8 cellular contexts compared by ENCODE assay signal in the genomic region with DNA sequence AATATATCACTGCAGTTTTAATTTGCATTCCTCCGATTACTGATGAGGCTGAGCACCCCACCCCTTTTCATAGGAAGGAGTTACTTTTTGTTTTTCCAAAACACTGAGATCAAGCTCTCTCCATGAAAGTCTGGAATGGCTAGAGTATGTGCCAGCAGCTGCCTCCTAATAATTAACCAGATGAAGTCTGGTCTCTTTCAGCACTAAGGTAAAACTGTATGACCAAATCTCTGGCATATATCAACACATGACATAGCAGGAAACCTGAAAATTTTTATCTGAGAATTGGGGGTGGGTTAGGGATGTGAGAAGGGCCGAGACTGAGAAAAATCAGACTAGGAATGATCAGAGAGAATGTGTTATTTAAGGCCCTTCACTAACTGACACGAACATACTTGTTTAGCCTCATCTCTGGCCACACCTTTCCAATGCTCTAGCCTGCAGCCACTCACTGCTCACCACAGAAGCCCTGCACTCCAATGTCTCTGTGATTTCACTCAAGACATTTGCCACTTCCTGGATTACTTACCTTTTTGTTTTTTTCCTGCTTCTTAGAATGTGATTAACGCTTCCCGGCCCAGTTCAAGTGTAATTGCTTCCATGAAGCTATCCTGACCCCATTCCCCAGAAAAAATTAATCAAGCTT. TPM values are rescaled to one million over a fixed set of nuclear protein-coding genes. Genes with fewer than 3 reads are reported as not detected.
A peak's percentile ranks its signal among the peaks of the same experiment; 100 is the strongest.
DNase-seq lines count a peak whose midpoint lies in the region; ATAC-seq and TF ChIP-seq lines count a peak whose summit lies in the region.

No MANE protein-coding gene starts in this region.

- no peak for TF ChIP-seq POLR2A in tibial nerve (IDR thresholded peaks at IDR 0.05)

- no peak overlapping the region for H3K9ac ChIP-seq in PC-3 (ENCODE audit: low read length)

- H3K4me1 ChIP-seq in tibial nerve (peaks cover 0 to 57% (median 11%) of the 10 kb centered on the region in 4 donors), PC-3 (ENCODE audit: insufficient read depth, low read length) (no peaks in the 10 kb centered on the region)

- BruUV-seq in PC-3 (replicated peaks; lab: Mats Ljungman, UMichigan): no TSS peak

- H2AFZ ChIP-seq in PC-3 (ENCODE audit: low read length): no peak overlapping the region

- no peaks in the 10 kb centered on the region for H3K27me3 ChIP-seq in tibial nerve
- no peaks in the 10 kb centered on the region for H3K27me3 ChIP-seq in PC-3 (ENCODE audit: low read length)

- POLR2A ChIA-PET in activated naive CD8-positive, alpha-beta T cell treated with anti-CD3 and anti-CD28 coated beads, Interleukin-2, amount 10 ng/mL, durations not matched to agents 7 days and 5 days (lab: Charles Lee): interaction anchor here (0.7 to 1.7 kb wide), 2 partner anchors 35 to 70 kb away, joined by 4 to 10 read pairs; partner anchors contain the start of gene WASF2
- POLR2A ChIA-PET in PC-3 (lab: Charles Lee; ENCODE audit: unreplicated experiment): no interaction called here

- TF ChIP-seq CTCF in tibial nerve (IDR thresholded peaks at IDR 0.05) (no peak), PC-3 (conservative IDR thresholded peaks at IDR 0.05; ENCODE audit: low read depth, low read length) (no peak)

- H3K4me2 ChIP-seq in PC-3 (ENCODE audit: low read length): no peak overlapping the region

- no peaks in the 10 kb centered on the region for H3K9me2 ChIP-seq in PC-3 (replicated peaks; ENCODE audit: low read length)

- peaks cover 73% of the 10 kb centered on the region for H3K79me2 ChIP-seq in PC-3 (ENCODE audit: low read length)

- no peaks in the 10 kb centered on the region for H3F3A ChIP-seq in PC-3 (ENCODE audit: low read length, unreplicated experiment)

- no peaks in the 10 kb centered on the region for H3K9me3 Mint-ChIP-seq in activated CD8-positive, alpha-beta memory T cell treated with anti-CD3 and anti-CD28 coated beads, Interleukin-2, amount 10 ng/mL, durations not matched to agents 7 days and 5 days (ENCODE audit: low read depth)
- H3K9me3 Mint-ChIP-seq in activated naive CD8-positive, alpha-beta T cell treated with anti-CD3 and anti-CD28 coated beads, Interleukin-2, amount 10 ng/mL, durations not matched to agents 7 days and 5 days: no peaks in the 10 kb centered on the region
- H3K9me3 Mint-ChIP-seq in stimulated activated naive CD8-positive, alpha-beta T cell treated with anti-CD3 and anti-CD28 coated beads, Interleukin-15, amount 100 ng/mL, for 72 hours: no peaks in the 10 kb centered on the region

- intact Hi-C loops in PC-3 (cut with micrococcal nuclease): no loop called here

- DNase-seq in activated CD8-positive, alpha-beta memory T cell treated with anti-CD3 and anti-CD28 coated beads, Interleukin-2, amount 10 ng/mL, durations not matched to agents 7 days and 5 days: peak; percentile 70
- DNase-seq in activated CD8-positive, alpha-beta memory T cell treated with anti-CD3 and anti-CD28 coated beads, Interleukin-2, amount 50 U/mL, for 4 hours: no peak
- DNase-seq in activated naive CD8-positive, alpha-beta T cell treated with anti-CD3 and anti-CD28 coated beads, Interleukin-2, amount 10 ng/mL, durations not matched to agents 7 days and 5 days: no peak
- peak; percentile 78 for DNase-seq in kidney tubule cell (ENCODE audit: low spot score)
- no peak for DNase-seq in stimulated activated naive CD8-positive, alpha-beta T cell treated with anti-CD3 and anti-CD28 coated beads, Interleukin-15, amount 100 ng/mL, for 72 hours
- DNase-seq in tibial nerve (ENCODE audit: low spot score in 2 of 2): no peak
- DNase-seq in NCI-H187 (lab: John Stamatoyannopoulos, UW): no peak
- DNase-seq in PC-3: no peak

- 56 to 58% methylated on average over 5 of the region's 5 CpGs for WGBS in tibial nerve, 2 donors

- peaks cover 29% of the 10 kb centered on the region for H3K4me1 Mint-ChIP-seq in activated CD8-positive, alpha-beta memory T cell treated with anti-CD3 and anti-CD28 coated beads, Interleukin-2, amount 10 ng/mL, durations not matched to agents 7 days and 5 days
- H3K4me1 Mint-ChIP-seq in activated naive CD8-positive, alpha-beta T cell treated with anti-CD3 and anti-CD28 coated beads, Interleukin-2, amount 10 ng/mL, durations not matched to agents 7 days and 5 days: peaks cover 36% of the 10 kb centered on the region
- peaks cover 56% of the 10 kb centered on the region for H3K4me1 Mint-ChIP-seq in stimulated activated naive CD8-positive, alpha-beta T cell treated with anti-CD3 and anti-CD28 coated beads, Interleukin-15, amount 100 ng/mL, for 72 hours

- ATAC-seq in activated CD8-positive, alpha-beta memory T cell treated with anti-CD3 and anti-CD28 coated beads, Interleukin-2, amount 10 ng/mL, durations not matched to agents 7 days and 5 days: peak; percentile 91
- ATAC-seq in activated naive CD8-positive, alpha-beta T cell treated with anti-CD3 and anti-CD28 coated beads, Interleukin-2, amount 10 ng/mL, durations not matched to agents 7 days and 5 days (ENCODE audit: low read depth): peak; percentile 88
- ATAC-seq in stimulated activated naive CD8-positive, alpha-beta T cell treated with anti-CD3 and anti-CD28 coated beads, Interleukin-15, amount 100 ng/mL, for 72 hours: peak; percentile 83
- ATAC-seq in PC-3: no peak; the same call in 1 of the 2 replicates

- H3K27ac Mint-ChIP-seq in activated CD8-positive, alpha-beta memory T cell treated with anti-CD3 and anti-CD28 coated beads, Interleukin-2, amount 10 ng/mL, durations not matched to agents 7 days and 5 days: peak overlapping the region; percentile 77
- H3K27ac Mint-ChIP-seq in activated naive CD8-positive, alpha-beta T cell treated with anti-CD3 and anti-CD28 coated beads, Interleukin-2, amount 10 ng/mL, durations not matched to agents 7 days and 5 days: peak overlapping the region; percentile 84
- H3K27ac Mint-ChIP-seq in stimulated activated naive CD8-positive, alpha-beta T cell treated with anti-CD3 and anti-CD28 coated beads, Interleukin-15, amount 100 ng/mL, for 72 hours: peak overlapping the region; percentile 50 to 79

- H3K36me3 Mint-ChIP-seq in activated CD8-positive, alpha-beta memory T cell treated with anti-CD3 and anti-CD28 coated beads, Interleukin-2, amount 10 ng/mL, durations not matched to agents 7 days and 5 days: peaks cover 8% of the 10 kb centered on the region
- peaks cover 4% of the 10 kb centered on the region for H3K36me3 Mint-ChIP-seq in activated naive CD8-positive, alpha-beta T cell treated with anti-CD3 and anti-CD28 coated beads, Interleukin-2, amount 10 ng/mL, durations not matched to agents 7 days and 5 days

- H4K20me1 ChIP-seq in PC-3 (ENCODE audit: low read length): peaks cover 14% of the 10 kb centered on the region; the same call in 1 of the 2 replicates

- peak overlapping the region in 2 of 4 donors; percentile 5 to 52 for H3K27ac ChIP-seq in tibial nerve
- H3K27ac ChIP-seq in PC-3 (ENCODE audit: low read length): no peak overlapping the region

- H3K9me3 ChIP-seq in tibial nerve (no peaks in the 10 kb centered on the region), PC-3 (ENCODE audit: low read length) (no peaks in the 10 kb centered on the region)

- H3K27me3 Mint-ChIP-seq in activated CD8-positive, alpha-beta memory T cell treated with anti-CD3 and anti-CD28 coated beads, Interleukin-2, amount 10 ng/mL, durations not matched to agents 7 days and 5 days: no peaks in the 10 kb centered on the region
- no peaks in the 10 kb centered on the region for H3K27me3 Mint-ChIP-seq in activated naive CD8-positive, alpha-beta T cell treated with anti-CD3 and anti-CD28 coated beads, Interleukin-2, amount 10 ng/mL, durations not matched to agents 7 days and 5 days
- no peaks in the 10 kb centered on the region for H3K27me3 Mint-ChIP-seq in stimulated activated naive CD8-positive, alpha-beta T cell treated with anti-CD3 and anti-CD28 coated beads, Interleukin-15, amount 100 ng/mL, for 72 hours

- H3K36me3 ChIP-seq in tibial nerve (no peaks in the 10 kb centered on the region), PC-3 (ENCODE audit: low read depth, low read length) (no peaks in the 10 kb centered on the region; the same call in 1 of the 2 replicates)

- peak overlapping the region; percentile 5 for H3K4me3 Mint-ChIP-seq in activated CD8-positive, alpha-beta memory T cell treated with anti-CD3 and anti-CD28 coated beads, Interleukin-2, amount 10 ng/mL, durations not matched to agents 7 days and 5 days
- H3K4me3 Mint-ChIP-seq in activated naive CD8-positive, alpha-beta T cell treated with anti-CD3 and anti-CD28 coated beads, Interleukin-2, amount 10 ng/mL, durations not matched to agents 7 days and 5 days: peak overlapping the region; percentile 68
- H3K4me3 Mint-ChIP-seq in stimulated activated naive CD8-positive, alpha-beta T cell treated with anti-CD3 and anti-CD28 coated beads, Interleukin-15, amount 100 ng/mL, for 72 hours: peak overlapping the region; percentile 37 to 65

- TF ChIP-seq EP300 in tibial nerve (IDR thresholded peaks at IDR 0.05): no peak

- CTCF ChIA-PET in activated CD8-positive, alpha-beta memory T cell treated with anti-CD3 and anti-CD28 coated beads, Interleukin-2, amount 10 ng/mL, durations not matched to agents 7 days and 5 days (lab: Charles Lee): interaction anchor here (1.0 to 1.2 kb wide), 4 partner anchors 9 to 44 kb away, joined by 3 read pairs; no protein-coding TSS in a partner anchor
- CTCF ChIA-PET in PC-3 (lab: Charles Lee): no interaction called here

- H3K4me3 ChIP-seq in tibial nerve (no peak overlapping the region), PC-3 (ENCODE audit: low read length) (no peak overlapping the region)

RNA-seq across cellular contexts. Expression of gene WASF2, which starts 34.7 kb away (rescaled TPM):
- total RNA-seq in activated CD8-positive, alpha-beta memory T cell treated with anti-CD3 and anti-CD28 coated beads, Interleukin-2, amount 10 ng/mL, durations not matched to agents 7 days and 5 days: 100 to 1,000 TPM; 113 to 117 TPM
- total RNA-seq in activated naive CD8-positive, alpha-beta T cell treated with anti-CD3 and anti-CD28 coated beads, Interleukin-2, amount 10 ng/mL, durations not matched to agents 7 days and 5 days: 100 to 1,000 TPM; 139 to 148 TPM
- 10 to 100 TPM; 74.9 to 95.9 (median 83.4) TPM for total RNA-seq in tibial nerve
- 20.7 and 32.4 TPM in 2 replicates for total RNA-seq in PC-3 (2014; rRNA removed)

Comparison
In these comparisons a context has a peak if more than half of its experiments do, and no peak if none do; other contexts are left out.
1. DNase-seq: peak in activated CD8-positive, alpha-beta memory T cell treated with anti-CD3 and anti-CD28 coated beads, Interleukin-2, amount 10 ng/mL, durations not matched to agents 7 days and 5 days (single experiment) and kidney tubule cell (single experiment); none in activated CD8-positive, alpha-beta memory T cell treated with anti-CD3 and anti-CD28 coated beads, Interleukin-2, amount 50 U/mL, for 4 hours (single experiment), activated naive CD8-positive, alpha-beta T cell treated with anti-CD3 and anti-CD28 coated beads, Interleukin-2, amount 10 ng/mL, durations not matched to agents 7 days and 5 days (single experiment), stimulated activated naive CD8-positive, alpha-beta T cell treated with anti-CD3 and anti-CD28 coated beads, Interleukin-15, amount 100 ng/mL, for 72 hours (0 of 2), tibial nerve (0 of 2), NCI-H187 (0 of 2) and PC-3 (single experiment).
2. H3K4me3 Mint-ChIP-seq: peak in every context shown above with its lines; median percentile 68 in activated naive CD8-positive, alpha-beta T cell treated with anti-CD3 and anti-CD28 coated beads, Interleukin-2, amount 10 ng/mL, durations not matched to agents 7 days and 5 days; 51 in stimulated activated naive CD8-positive, alpha-beta T cell treated with anti-CD3 and anti-CD28 coated beads, Interleukin-15, amount 100 ng/mL, for 72 hours; 5 in activated CD8-positive, alpha-beta memory T cell treated with anti-CD3 and anti-CD28 coated beads, Interleukin-2, amount 10 ng/mL, durations not matched to agents 7 days and 5 days.
3. Peak in every context shown above with its lines, with median percentiles within 50 percentile points of each other: H3K27ac Mint-ChIP-seq.